Comparison of ENCODE assay signal across 27 cellular contexts in the genomic region with DNA sequence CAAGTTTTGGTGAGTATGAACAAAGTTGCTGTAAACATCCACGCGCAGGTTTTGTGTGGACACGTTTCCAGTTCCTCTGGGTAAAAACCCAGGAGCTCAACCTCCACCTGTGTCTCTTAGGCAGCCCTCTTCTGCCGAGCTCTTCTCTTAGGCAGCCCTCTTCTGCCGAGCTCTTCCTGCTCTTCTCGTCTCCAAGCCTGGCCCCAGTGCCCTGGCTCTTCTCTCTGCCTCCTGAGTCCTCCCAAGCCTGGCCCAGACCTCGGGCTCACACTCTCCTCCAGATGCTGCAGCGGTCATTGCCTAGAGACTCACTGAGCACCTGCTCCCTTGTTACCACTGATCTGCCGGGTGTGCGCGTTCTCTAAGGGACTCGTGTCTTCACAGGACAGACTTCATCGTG. TPM values are rescaled to one million over a fixed set of nuclear protein-coding genes. Genes with fewer than 3 reads are reported as not detected.
"Had no signal": no experiment of that assay in that cellular context is flagged by ENCODE, and none has a peak within 500 bp of the region (broad histone marks: within the 10 kb centered on the region; RNA-seq: fewer than 3 reads in every experiment).

No MANE protein-coding gene starts in this region.

- H3K9me3 ChIP-seq: esophagus squamous epithelium, mucosa of descending colon, neutrophil, psoas muscle, spleen, suprapubic skin, transverse colon had no signal

- H3K36me3 Mint-ChIP-seq: memory B cell; mesothelial cell of epicardium; naive B cell; natural killer cell treated with Interleukin-12 subunit alpha and Interleukin-12 subunit beta and Interleukin-15 and Interleukin-18, amount 100 ng/mL, for 72 hours had no signal

- H3K4me3 Mint-ChIP-seq: immature natural killer cell; memory B cell; mesothelial cell of epicardium; naive B cell; natural killer cell treated with Interleukin-12 subunit alpha and Interleukin-12 subunit beta and Interleukin-15 and Interleukin-18, amount 100 ng/mL, for 72 hours; neural crest cell; stimulated activated naive CD8-positive, alpha-beta T cell treated with anti-CD3 and anti-CD28 coated beads, Interleukin-15, amount 100 ng/mL, for 72 hours had no signal

- H3K4me1 ChIP-seq: psoas muscle had no signal

- ATAC-seq: left lobe of liver; mucosa of descending colon; psoas muscle; right cardiac atrium; stimulated activated naive CD8-positive, alpha-beta T cell treated with anti-CD3 and anti-CD28 coated beads, Interleukin-15, amount 100 ng/mL, for 72 hours had no signal

- DNase-seq: dermis blood vessel endothelial cell; effector memory CD4-positive, alpha-beta T cell; erythroblast; esophagus squamous epithelium; hypothalamus; immature natural killer cell; islet precursor cell; mucosa of descending colon; naive B cell; psoas muscle; right cardiac atrium; spleen; stimulated activated CD4-positive, alpha-beta T cell treated with anti-CD3 and anti-CD28 coated beads, Interleukin-2, amount 100 ng/mL, for 48 hours; stimulated activated naive CD4-positive, alpha-beta T cell; stimulated activated naive CD8-positive, alpha-beta T cell treated with anti-CD3 and anti-CD28 coated beads, Interleukin-15, amount 100 ng/mL, for 72 hours; transverse colon had no signal

- H3K9me3 Mint-ChIP-seq: immature natural killer cell; memory B cell; mesothelial cell of epicardium; naive B cell; natural killer cell treated with Interleukin-12 subunit alpha and Interleukin-12 subunit beta and Interleukin-15 and Interleukin-18, amount 100 ng/mL, for 72 hours; neural crest cell; stimulated activated naive CD8-positive, alpha-beta T cell treated with anti-CD3 and anti-CD28 coated beads, Interleukin-15, amount 100 ng/mL, for 72 hours had no signal

- H3K27ac Mint-ChIP-seq: memory B cell; mesothelial cell of epicardium; natural killer cell treated with Interleukin-12 subunit alpha and Interleukin-12 subunit beta and Interleukin-15 and Interleukin-18, amount 100 ng/mL, for 72 hours had no signal

- FAIRE-seq: frontal cortex had no signal

- H3K4me3 ChIP-seq: coronary artery, esophagus squamous epithelium, lung, mucosa of descending colon, psoas muscle, skin epidermis, spleen, suprapubic skin, transverse colon had no signal

- H3K36me3 ChIP-seq: esophagus squamous epithelium, neutrophil, spleen, suprapubic skin, transverse colon had no signal

- H3K27ac ChIP-seq: coronary artery, esophagus squamous epithelium, neutrophil, psoas muscle, skin epidermis, spleen, suprapubic skin, transverse colon had no signal

RNA-seq across cellular contexts. Expression of a gene that starts 45.3 kb away (rescaled TPM):
- total RNA-seq: dermis blood vessel endothelial cell had no signal
